23 cellular contexts compared by ENCODE assay signal in genomic region chr19:7792286-7792685, GRCh38. TPM values are rescaled to one million over a fixed set of nuclear protein-coding genes. Genes with fewer than 3 reads are reported as not detected.
DNase-seq lines count a peak whose midpoint lies in the region; ATAC-seq and TF ChIP-seq lines count a peak whose summit lies in the region.
"Had no signal": no experiment of that assay in that cellular context is flagged by ENCODE, and none has a peak within 500 bp of the region (broad histone marks: within the 10 kb centered on the region; RNA-seq: fewer than 3 reads in every experiment).

No MANE protein-coding gene starts in this region.

- no peaks in the 10 kb centered on the region for H3K79me2 ChIP-seq in GM23338 (replicated peaks; ENCODE audit: insufficient read depth)

- H3K9me2 ChIP-seq in GM23338 (ENCODE audit: insufficient read depth), result no peaks in the 10 kb centered on the region

- no peak overlapping the region for H3K4me3 ChIP-seq in GM23338
- H3K4me3 ChIP-seq: SJCRH30, thyroid gland had no signal

- DNase-seq in GM23338 (ENCODE audit: low spot score) (peak; percentile 12), glutamatergic neuron (no peak), renal cortical epithelial cell (ENCODE audit: low read depth) (peak; percentile 52), NCI-H748 treated with DMSO at 0.1 percent for 48 hours (lab: John Stamatoyannopoulos, UW) (no peak), NCI-H2029 (lab: John Stamatoyannopoulos, UW) (no peak)
- DNase-seq in stimulated activated CD4-positive, alpha-beta T cell treated with anti-CD3 and anti-CD28 coated beads, Interleukin-2, amount 100 ng/mL, for 24 hours, result no peak
- DNase-seq: activated CD4-positive, alpha-beta T cell treated with anti-CD3 and anti-CD28 coated beads, Interleukin-2, amount 50 U/mL, for 1 hour; COR-L47; head of caudate nucleus; Kasumi-1; NCI-H187; NCI-H345; retina; SJCRH30; stimulated activated CD4-positive, alpha-beta T cell treated with anti-CD3 and anti-CD28 coated beads, Interleukin-4, amount 100 ng/mL, for 4 hours; T-cell; thyroid gland had no signal

- H3K4me1 Mint-ChIP-seq in GM23338 (peaks cover 15% of the 10 kb centered on the region), glutamatergic neuron (ENCODE audit: low read depth, unreplicated experiment) (no peaks in the 10 kb centered on the region)

- H3K36me3 ChIP-seq in GM23338 (ENCODE audit: insufficient read depth), result no peaks in the 10 kb centered on the region
- H3K36me3 ChIP-seq: neutrophil, SJCRH30, thyroid gland had no signal

- H3K36me3 Mint-ChIP-seq in GM23338 (ENCODE audit: low read depth) (0 out of 3 replicates have a peak, but pooled peaks cover 1% of the 10 kb centered on the region), glutamatergic neuron (ENCODE audit: unreplicated experiment) (peaks cover 8% of the 10 kb centered on the region)
- H3K36me3 Mint-ChIP-seq: activated naive CD8-positive, alpha-beta T cell; T-cell had no signal

- H3F3A ChIP-seq in GM23338 (replicated peaks; ENCODE audit: low read depth), result no peaks in the 10 kb centered on the region

- no peak overlapping the region; the same call in 2 of the 3 replicates for H3K4me3 Mint-ChIP-seq in GM23338
- H3K4me3 Mint-ChIP-seq in glutamatergic neuron (ENCODE audit: unreplicated experiment), result no peak overlapping the region
- H3K4me3 Mint-ChIP-seq: activated naive CD8-positive, alpha-beta T cell; stimulated activated naive CD8-positive, alpha-beta T cell treated with anti-CD3 and anti-CD28 coated beads, Interleukin-15, Interleukin-2, amounts not matched to agents 100 ng/mL and 50 ng/mL, for 24 hours; T-cell had no signal

- no peaks in the 10 kb centered on the region for H4K20me1 ChIP-seq in GM23338 (replicated peaks; ENCODE audit: insufficient read depth)

- TF ChIP-seq CTCF in GM23338 (conservative IDR thresholded peaks at IDR 0.05; ENCODE audit: low read depth in 2 of 2) (no peak), VCaP (conservative IDR thresholded peaks at IDR 0.05) (no peak), glutamatergic neuron (IDR thresholded peaks at IDR 0.05; ENCODE audit: partially characterized antibody, unreplicated experiment) (no peak)

- no peak overlapping the region for H2AFZ ChIP-seq in GM23338

- no peak for ATAC-seq in GM23338
- no peak for ATAC-seq in GM18520 (IDR thresholded peaks at IDR 0.05; ENCODE audit: unreplicated experiment)
- ATAC-seq: T-cell had no signal

- H3K27ac ChIP-seq in GM23338 (ENCODE audit: low read depth) (no peak overlapping the region), VCaP (peak overlapping the region; percentile 27)
- H3K27ac ChIP-seq: neutrophil, SJCRH30, thyroid gland had no signal

- H3K27me3 Mint-ChIP-seq in GM23338 (ENCODE audit: insufficient read depth, low read depth, poor library complexity) (peaks cover 29% of the 10 kb centered on the region), glutamatergic neuron (ENCODE audit: unreplicated experiment) (peaks cover 6% of the 10 kb centered on the region)

- H3K9me3 Mint-ChIP-seq in GM23338 (peaks cover 4% of the 10 kb centered on the region), glutamatergic neuron (ENCODE audit: unreplicated experiment) (peaks cover 2% of the 10 kb centered on the region)
- H3K9me3 Mint-ChIP-seq: stimulated activated naive CD8-positive, alpha-beta T cell treated with anti-CD3 and anti-CD28 coated beads, Interleukin-15, Interleukin-2, amounts not matched to agents 100 ng/mL and 50 ng/mL, for 24 hours; T-cell had no signal

- H3K27me3 ChIP-seq in GM23338 (ENCODE audit: insufficient read depth), result peaks cover 35% of the 10 kb centered on the region
- H3K27me3 ChIP-seq: SJCRH30 had no signal

- H3K27ac Mint-ChIP-seq in GM23338 (no peak overlapping the region), glutamatergic neuron (ENCODE audit: unreplicated experiment) (peak overlapping the region; percentile 50)
- H3K27ac Mint-ChIP-seq: activated naive CD8-positive, alpha-beta T cell; stimulated activated naive CD8-positive, alpha-beta T cell treated with anti-CD3 and anti-CD28 coated beads, Interleukin-15, Interleukin-2, amounts not matched to agents 100 ng/mL and 50 ng/mL, for 24 hours; T-cell had no signal

- H3K4me1 ChIP-seq in GM23338 (ENCODE audit: insufficient read depth), result no peaks in the 10 kb centered on the region; the same call in 1 of the 2 replicates
- H3K4me1 ChIP-seq: SJCRH30 had no signal

- H3K4me2 ChIP-seq in GM23338, result no peak overlapping the region

TF ChIP-seq in GM23338, 12 proteins besides CTCF, POLR2A, EP300 and RAD21 (continues in another document):
- TF ChIP-seq ETS1 (IDR thresholded peaks at IDR 0.05) (no peak), EZH2 (IDR thresholded peaks at IDR 0.05; ENCODE audit: low read depth, unreplicated experiment) (no peak)
- TF ChIP-seq, protein P1, sequence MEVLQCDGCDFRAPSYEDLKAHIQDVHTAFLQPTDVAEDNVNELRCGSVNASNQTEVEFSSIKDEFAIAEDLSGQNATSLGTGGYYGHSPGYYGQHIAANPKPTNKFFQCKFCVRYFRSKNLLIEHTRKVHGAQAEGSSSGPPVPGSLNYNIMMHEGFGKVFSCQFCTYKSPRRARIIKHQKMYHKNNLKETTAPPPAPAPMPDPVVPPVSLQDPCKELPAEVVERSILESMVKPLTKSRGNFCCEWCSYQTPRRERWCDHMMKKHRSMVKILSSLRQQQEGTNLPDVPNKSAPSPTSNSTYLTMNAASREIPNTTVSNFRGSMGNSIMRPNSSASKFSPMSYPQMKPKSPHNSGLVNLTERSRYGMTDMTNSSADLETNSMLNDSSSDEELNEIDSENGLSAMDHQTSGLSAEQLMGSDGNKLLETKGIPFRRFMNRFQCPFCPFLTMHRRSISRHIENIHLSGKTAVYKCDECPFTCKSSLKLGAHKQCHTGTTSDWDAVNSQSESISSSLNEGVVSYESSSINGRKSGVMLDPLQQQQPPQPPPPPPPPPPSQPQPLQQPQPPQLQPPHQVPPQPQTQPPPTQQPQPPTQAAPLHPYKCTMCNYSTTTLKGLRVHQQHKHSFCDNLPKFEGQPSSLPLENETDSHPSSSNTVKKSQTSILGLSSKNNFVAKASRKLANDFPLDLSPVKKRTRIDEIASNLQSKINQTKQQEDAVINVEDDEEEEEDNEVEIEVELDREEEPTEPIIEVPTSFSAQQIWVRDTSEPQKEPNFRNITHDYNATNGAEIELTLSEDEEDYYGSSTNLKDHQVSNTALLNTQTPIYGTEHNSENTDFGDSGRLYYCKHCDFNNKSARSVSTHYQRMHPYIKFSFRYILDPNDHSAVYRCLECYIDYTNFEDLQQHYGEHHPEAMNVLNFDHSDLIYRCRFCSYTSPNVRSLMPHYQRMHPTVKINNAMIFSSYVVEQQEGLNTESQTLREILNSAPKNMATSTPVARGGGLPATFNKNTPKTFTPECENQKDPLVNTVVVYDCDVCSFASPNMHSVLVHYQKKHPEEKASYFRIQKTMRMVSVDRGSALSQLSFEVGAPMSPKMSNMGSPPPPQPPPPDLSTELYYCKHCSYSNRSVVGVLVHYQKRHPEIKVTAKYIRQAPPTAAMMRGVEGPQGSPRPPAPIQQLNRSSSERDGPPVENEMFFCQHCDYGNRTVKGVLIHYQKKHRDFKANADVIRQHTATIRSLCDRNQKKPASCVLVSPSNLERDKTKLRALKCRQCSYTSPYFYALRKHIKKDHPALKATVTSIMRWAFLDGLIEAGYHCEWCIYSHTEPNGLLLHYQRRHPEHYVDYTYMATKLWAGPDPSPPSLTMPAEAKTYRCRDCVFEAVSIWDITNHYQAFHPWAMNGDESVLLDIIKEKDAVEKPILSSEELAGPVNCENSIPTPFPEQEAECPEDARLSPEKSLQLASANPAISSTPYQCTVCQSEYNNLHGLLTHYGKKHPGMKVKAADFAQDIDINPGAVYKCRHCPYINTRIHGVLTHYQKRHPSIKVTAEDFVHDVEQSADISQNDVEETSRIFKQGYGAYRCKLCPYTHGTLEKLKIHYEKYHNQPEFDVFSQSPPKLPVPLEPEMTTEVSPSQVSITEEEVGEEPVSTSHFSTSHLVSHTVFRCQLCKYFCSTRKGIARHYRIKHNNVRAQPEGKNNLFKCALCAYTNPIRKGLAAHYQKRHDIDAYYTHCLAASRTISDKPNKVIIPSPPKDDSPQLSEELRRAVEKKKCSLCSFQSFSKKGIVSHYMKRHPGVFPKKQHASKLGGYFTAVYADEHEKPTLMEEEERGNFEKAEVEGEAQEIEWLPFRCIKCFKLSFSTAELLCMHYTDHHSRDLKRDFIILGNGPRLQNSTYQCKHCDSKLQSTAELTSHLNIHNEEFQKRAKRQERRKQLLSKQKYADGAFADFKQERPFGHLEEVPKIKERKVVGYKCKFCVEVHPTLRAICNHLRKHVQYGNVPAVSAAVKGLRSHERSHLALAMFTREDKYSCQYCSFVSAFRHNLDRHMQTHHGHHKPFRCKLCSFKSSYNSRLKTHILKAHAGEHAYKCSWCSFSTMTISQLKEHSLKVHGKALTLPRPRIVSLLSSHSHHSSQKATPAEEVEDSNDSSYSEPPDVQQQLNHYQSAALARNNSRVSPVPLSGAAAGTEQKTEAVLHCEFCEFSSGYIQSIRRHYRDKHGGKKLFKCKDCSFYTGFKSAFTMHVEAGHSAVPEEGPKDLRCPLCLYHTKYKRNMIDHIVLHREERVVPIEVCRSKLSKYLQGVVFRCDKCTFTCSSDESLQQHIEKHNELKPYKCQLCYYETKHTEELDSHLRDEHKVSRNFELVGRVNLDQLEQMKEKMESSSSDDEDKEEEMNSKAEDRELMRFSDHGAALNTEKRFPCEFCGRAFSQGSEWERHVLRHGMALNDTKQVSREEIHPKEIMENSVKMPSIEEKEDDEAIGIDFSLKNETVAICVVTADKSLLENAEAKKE (CRISPR knock-in tag; IDR thresholded peaks at IDR 0.05), result no peak

RNA-seq across cellular contexts. Expression of gene CLEC4M, which starts 29.2 kb away (rescaled TPM):
- total RNA-seq in GM23338 (2014; rRNA removed; shearing (Covaris generic)), result not detected in 2 replicates
- not detected in 2 replicates for polyA plus RNA-seq in GM23338 (2016; fragmentation: Nextera tagmentation; extraction: Ambion mirVana)
- total RNA-seq in glutamatergic neuron (ENCODE audit: unreplicated experiment) (not detected), renal cortical epithelial cell (not detected in 2 replicates)
- total RNA-seq: chondrocyte, SJCRH30 had no signal

RNA-seq across cellular contexts. Expression of gene EVI5L, which starts 37.7 kb away (rescaled TPM):
- 14.0 and 16.2 TPM in 2 replicates for total RNA-seq in GM23338 (2014; rRNA removed; shearing (Covaris generic))
- polyA plus RNA-seq in GM23338 (2016; fragmentation: Nextera tagmentation; extraction: Ambion mirVana), result 4.3 and 4.5 TPM in 2 replicates
- total RNA-seq in glutamatergic neuron (ENCODE audit: unreplicated experiment) (36.4 TPM), renal cortical epithelial cell (10.8 and 22.9 TPM in 2 replicates)

RNA-seq across cellular contexts. Expression of gene CD209, which starts 45.0 kb away (rescaled TPM):
- 0.35 TPM in 1 of 2 replicates, not detected in the other for total RNA-seq in GM23338 (2014; rRNA removed; shearing (Covaris generic))
- not detected in 2 replicates for polyA plus RNA-seq in GM23338 (2016; fragmentation: Nextera tagmentation; extraction: Ambion mirVana)
- total RNA-seq in glutamatergic neuron (ENCODE audit: unreplicated experiment), result not detected
- 0.15 TPM in 1 of 2 replicates, not detected in the other for total RNA-seq in renal cortical epithelial cell
- total RNA-seq: chondrocyte, SJCRH30 had no signal

Comparison
In these comparisons a context has a peak if more than half of its experiments do, and no peak if none do; other contexts are left out.
1. DNase-seq: peak in GM23338 (single experiment) and renal cortical epithelial cell (single experiment); none in glutamatergic neuron (single experiment), NCI-H748 treated with DMSO at 0.1 percent for 48 hours (single experiment), stimulated activated CD4-positive, alpha-beta T cell treated with anti-CD3 and anti-CD28 coated beads, Interleukin-2, amount 100 ng/mL, for 24 hours (0 of 2) and NCI-H2029 (single experiment).